In genomic region chr2:108629417-108629816, GRCh38 we compare ENCODE assay signal across 11 cellular contexts.
DNase-seq lines count a peak whose midpoint lies in the region; ATAC-seq and TF ChIP-seq lines count a peak whose summit lies in the region.
"Had no signal": no experiment of that assay in that cellular context is flagged by ENCODE, and none has a peak within 500 bp of the region (broad histone marks: within the 10 kb centered on the region; RNA-seq: fewer than 3 reads in every experiment).

No MANE protein-coding gene starts in this region.

- intact Hi-C loops in activated T-helper 2 cell treated with anti-CD3 and anti-CD28 coated beads, Interferon-gamma antibody, Interleukin-2, Interleukin-4, amounts not matched to agents 10 μg/mL and 5 μg/mL and 100 μg/mL, durations not matched to agents 14 hours and 24 hours and 36 hours (cut with micrococcal nuclease) = loop anchor here (1.0 kb wide), 1 partner anchor 8 kb away; no protein-coding TSS in a partner anchor

- no peak for TF ChIP-seq CTCF in GM10248 (IDR thresholded peaks at IDR 0.05; ENCODE audit: control extremely low read depth, extremely low read depth, low read depth, missing control alignments)

- no peak overlapping the region for H3K4me3 Mint-ChIP-seq in activated T-helper 2 cell treated with anti-CD3 and anti-CD28 coated beads, Interferon-gamma antibody, Interleukin-2, Interleukin-4, amounts not matched to agents 10 μg/mL and 5 μg/mL and 100 μg/mL, durations not matched to agents 14 hours and 24 hours and 36 hours (ENCODE audit: low read depth)

- no peaks in the 10 kb centered on the region for H3K9me3 Mint-ChIP-seq in activated T-helper 2 cell treated with anti-CD3 and anti-CD28 coated beads, Interferon-gamma antibody, Interleukin-2, Interleukin-4, amounts not matched to agents 10 μg/mL and 5 μg/mL and 100 μg/mL, durations not matched to agents 14 hours and 24 hours and 36 hours

- POLR2A ChIA-PET in GM10248 (lab: Yijun Ruan, JAX) = no interaction called here

- H3K27ac Mint-ChIP-seq in activated T-helper 2 cell treated with anti-CD3 and anti-CD28 coated beads, Interferon-gamma antibody, Interleukin-2, Interleukin-4, amounts not matched to agents 10 μg/mL and 5 μg/mL and 100 μg/mL, durations not matched to agents 14 hours and 24 hours and 36 hours = peak overlapping the region; percentile 74

- DNase-seq in GM10248 (ENCODE audit: extremely low spot score) = peak; percentile 65
- no peak for DNase-seq in activated T-helper 2 cell treated with anti-CD3 and anti-CD28 coated beads, Interferon-gamma antibody, Interleukin-2, Interleukin-4, amounts not matched to agents 10 μg/mL and 5 μg/mL and 100 μg/mL, durations not matched to agents 14 hours and 24 hours and 36 hours (ENCODE audit: low spot score)
- DNase-seq in nucleus accumbens (lab: John Stamatoyannopoulos, UW) = no peak
- no peak for DNase-seq in NCI-H146 (lab: John Stamatoyannopoulos, UW)
- no peak for DNase-seq in NOMO-1 treated with dmso at 0.1 percent for 144 hours (lab: John Stamatoyannopoulos, UW; ENCODE audit: unreplicated experiment)
- no peak for DNase-seq in hepatic stellate cell (ENCODE audit: low spot score)
- DNase-seq: DMS 273 treated with DMSO at 0.1 percent for 48 hours, NCI-H446 treated with DMSO at 0.1 percent for 48 hours, ovary had no signal

- no peaks in the 10 kb centered on the region for H3K27me3 Mint-ChIP-seq in activated T-helper 2 cell treated with anti-CD3 and anti-CD28 coated beads, Interferon-gamma antibody, Interleukin-2, Interleukin-4, amounts not matched to agents 10 μg/mL and 5 μg/mL and 100 μg/mL, durations not matched to agents 14 hours and 24 hours and 36 hours (ENCODE audit: low read depth)

- peaks cover 22% of the 10 kb centered on the region for H3K36me3 Mint-ChIP-seq in activated T-helper 2 cell treated with anti-CD3 and anti-CD28 coated beads, Interferon-gamma antibody, Interleukin-2, Interleukin-4, amounts not matched to agents 10 μg/mL and 5 μg/mL and 100 μg/mL, durations not matched to agents 14 hours and 24 hours and 36 hours (ENCODE audit: low read depth)

- peaks cover 62% of the 10 kb centered on the region for H3K4me1 Mint-ChIP-seq in activated T-helper 2 cell treated with anti-CD3 and anti-CD28 coated beads, Interferon-gamma antibody, Interleukin-2, Interleukin-4, amounts not matched to agents 10 μg/mL and 5 μg/mL and 100 μg/mL, durations not matched to agents 14 hours and 24 hours and 36 hours (ENCODE audit: low read depth)

- ATAC-seq in GM19372 (IDR thresholded peaks at IDR 0.05; ENCODE audit: low read depth, unreplicated experiment) (peak; percentile 76), HG03060 (IDR thresholded peaks at IDR 0.05; ENCODE audit: low read depth, unreplicated experiment) (peak; percentile 59)

- CTCF ChIA-PET in GM10248 (lab: Yijun Ruan, JAX) = interaction anchor here (0.7 to 2.5 kb wide), 8 partner anchors 7 to 24 kb away, joined by 4 to 24 read pairs (median 6); no protein-coding TSS in a partner anchor
